Comparison of ENCODE assay signal across 14 cellular contexts in the genomic region with DNA sequence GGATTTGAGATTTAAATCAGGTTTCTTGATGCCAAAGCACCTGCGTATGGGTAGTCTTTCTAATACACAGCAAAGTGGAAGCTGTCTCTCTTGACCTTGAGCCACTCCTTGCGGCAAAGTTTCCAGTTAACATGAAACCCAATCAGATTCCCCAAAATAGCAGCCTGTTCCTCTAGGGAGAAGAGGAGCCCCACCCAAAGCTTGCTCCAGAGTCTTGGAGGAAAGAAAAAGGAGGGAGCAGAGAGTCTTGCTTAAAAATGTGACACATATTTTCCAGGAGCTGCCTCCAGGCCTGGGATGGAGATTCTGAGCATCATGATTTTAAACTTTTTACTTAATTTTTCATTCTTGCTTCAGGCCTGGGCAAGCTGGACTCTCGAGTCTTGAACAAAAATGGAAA.
"Had no signal": no experiment of that assay in that cellular context is flagged by ENCODE, and none has a peak within 500 bp of the region (broad histone marks: within the 10 kb centered on the region; RNA-seq: fewer than 3 reads in every experiment).

No MANE protein-coding gene starts in this region.

- H3K27me3 ChIP-seq: pancreas, SJCRH30 had no signal

- H3K27ac ChIP-seq: pancreas, SJCRH30 had no signal

- H3K4me3 ChIP-seq: pancreas, SJCRH30 had no signal

- H3K27ac Mint-ChIP-seq: activated CD4-positive, alpha-beta memory T cell treated with anti-CD3 and anti-CD28 coated beads for 36 hours; activated naive CD8-positive, alpha-beta T cell treated with anti-CD3 and anti-CD28 coated beads, Interleukin-2, amount 10 ng/mL, durations not matched to agents 7 days and 5 days; stimulated activated effector memory CD8-positive, alpha-beta T cell treated with anti-CD3 and anti-CD28 coated beads, Interleukin-12 subunit alpha, Interleukin-12 subunit beta, amount 100 ng/mL, for 72 hours had no signal

- H3K36me3 ChIP-seq: pancreas, SJCRH30 had no signal

- H3K9me3 Mint-ChIP-seq: activated CD4-positive, alpha-beta memory T cell treated with anti-CD3 and anti-CD28 coated beads for 36 hours; activated naive CD8-positive, alpha-beta T cell treated with anti-CD3 and anti-CD28 coated beads, Interleukin-2, amount 10 ng/mL, durations not matched to agents 7 days and 5 days; stimulated activated effector memory CD8-positive, alpha-beta T cell treated with anti-CD3 and anti-CD28 coated beads, Interleukin-12 subunit alpha, Interleukin-12 subunit beta, amount 100 ng/mL, for 72 hours had no signal

- H3K36me3 Mint-ChIP-seq: activated CD4-positive, alpha-beta memory T cell treated with anti-CD3 and anti-CD28 coated beads for 36 hours; activated naive CD8-positive, alpha-beta T cell treated with anti-CD3 and anti-CD28 coated beads, Interleukin-2, amount 10 ng/mL, durations not matched to agents 7 days and 5 days; stimulated activated effector memory CD8-positive, alpha-beta T cell treated with anti-CD3 and anti-CD28 coated beads, Interleukin-12 subunit alpha, Interleukin-12 subunit beta, amount 100 ng/mL, for 72 hours had no signal

- DNase-seq: activated CD4-positive, alpha-beta memory T cell treated with anti-CD3 and anti-CD28 coated beads for 36 hours; activated CD4-positive, CD25-positive, alpha-beta regulatory T cell treated with anti-CD3 and anti-CD28 coated beads, Interleukin-2, amount 50 U/mL, for 72 hours; activated gamma-delta T cell treated with Interleukin-2 at 50 U/mL for 16 hours; activated naive CD8-positive, alpha-beta T cell treated with anti-CD3 and anti-CD28 coated beads, Interleukin-2, amount 10 ng/mL, durations not matched to agents 7 days and 5 days; activated T-cell treated with anti-CD3 and anti-CD28 coated beads, Interleukin-2, amount 50 U/mL, for 48 hours; effector CD4-positive, alpha-beta T cell; glutamatergic neuron; mesenchymal stem cell; pancreas; SJCRH30; small intestine; trophoblast cell had no signal

- H3K9me3 ChIP-seq: pancreas had no signal

- H3K4me1 ChIP-seq: pancreas, SJCRH30 had no signal

- H3K4me1 Mint-ChIP-seq: activated naive CD8-positive, alpha-beta T cell treated with anti-CD3 and anti-CD28 coated beads, Interleukin-2, amount 10 ng/mL, durations not matched to agents 7 days and 5 days; neural crest cell; stimulated activated effector memory CD8-positive, alpha-beta T cell treated with anti-CD3 and anti-CD28 coated beads, Interleukin-12 subunit alpha, Interleukin-12 subunit beta, amount 100 ng/mL, for 72 hours had no signal

- H3K4me3 Mint-ChIP-seq: activated CD4-positive, alpha-beta memory T cell treated with anti-CD3 and anti-CD28 coated beads for 36 hours; activated naive CD8-positive, alpha-beta T cell treated with anti-CD3 and anti-CD28 coated beads, Interleukin-2, amount 10 ng/mL, durations not matched to agents 7 days and 5 days; neural crest cell; stimulated activated effector memory CD8-positive, alpha-beta T cell treated with anti-CD3 and anti-CD28 coated beads, Interleukin-12 subunit alpha, Interleukin-12 subunit beta, amount 100 ng/mL, for 72 hours had no signal

- ATAC-seq: stimulated activated effector memory CD8-positive, alpha-beta T cell treated with anti-CD3 and anti-CD28 coated beads, Interleukin-12 subunit alpha, Interleukin-12 subunit beta, amount 100 ng/mL, for 72 hours had no signal
